12 cellular contexts compared by ENCODE assay signal in the genomic region with DNA sequence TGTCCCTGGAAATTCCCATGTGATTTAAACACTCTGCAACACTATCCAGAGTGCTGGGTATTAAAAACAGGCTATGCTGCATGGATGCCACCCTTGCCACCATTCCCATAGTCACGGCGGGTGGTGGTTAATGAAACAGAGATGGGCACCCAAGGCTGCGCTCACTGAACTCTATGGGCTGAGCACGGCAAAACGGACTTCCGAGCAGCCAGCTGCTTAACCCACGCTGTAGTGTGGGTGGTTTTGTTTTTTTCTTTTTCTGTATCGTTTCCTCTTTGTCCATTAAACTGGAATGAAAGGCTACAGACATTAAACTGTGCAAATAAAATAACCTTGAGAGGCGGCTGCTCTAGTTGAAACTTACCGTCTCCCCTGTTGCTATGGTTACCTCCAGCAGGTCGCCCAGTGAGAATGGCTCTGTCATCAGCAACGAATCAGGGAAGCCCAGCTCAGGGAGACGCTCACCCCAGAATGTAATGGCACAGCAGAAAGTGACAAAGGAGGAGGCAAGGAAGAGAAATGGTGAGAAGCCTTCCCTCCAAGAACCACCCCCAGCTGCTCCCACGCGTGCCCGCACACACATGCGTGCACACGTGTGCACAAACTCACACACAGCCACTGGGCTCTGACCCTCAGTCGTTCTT.
DNase-seq lines count a peak whose midpoint lies in the region; TF ChIP-seq lines count a peak whose summit lies in the region.
"Had no signal": no experiment of that assay in that cellular context is flagged by ENCODE, and none has a peak within 500 bp of the region (broad histone marks: within the 10 kb centered on the region; RNA-seq: fewer than 3 reads in every experiment).

No MANE protein-coding gene starts in this region.

- H3T11ph ChIP-seq in H9 (ENCODE audit: low read length) = no peak overlapping the region

- H3K27ac Mint-ChIP-seq in H9 (no peak overlapping the region), brain (peak overlapping the region in 3 of 5 experiments; percentile 29 to 90 (median 32)), endothelial cell (ENCODE audit: unreplicated experiment) (no peak overlapping the region)
- H3K27ac Mint-ChIP-seq: activated CD8-positive, alpha-beta T cell treated with anti-CD3 and anti-CD28 coated beads for 36 hours; T-helper 2 cell treated with Interferon-gamma antibody and Interleukin-4, amounts not matched to agents 5 μg/mL and 100 μg/mL, for 36 hours had no signal

- H3K79me2 ChIP-seq in H9 (ENCODE audit: insufficient read depth, low read length) = no peaks in the 10 kb centered on the region
- H3K79me2 ChIP-seq in GM23248 (ENCODE audit: insufficient read depth) = no peaks in the 10 kb centered on the region

- DNase-seq in H9 (peak; percentile 41), NCI-H2196 (lab: John Stamatoyannopoulos, UW; ENCODE audit: unreplicated experiment) (peak; percentile 66), occipital lobe (lab: John Stamatoyannopoulos, UW) (peak; percentile 72), NCI-H2171 treated with DMSO at 0.1 percent for 48 hours (lab: John Stamatoyannopoulos, UW) (no peak), endothelial cell (ENCODE audit: low spot score) (no peak), GM23248 (no peak)
- no peak for DNase-seq in activated CD4-positive, alpha-beta T cell treated with anti-CD3 and anti-CD28 coated beads for 48 hours
- DNase-seq: activated CD8-positive, alpha-beta T cell treated with anti-CD3 and anti-CD28 coated beads for 36 hours; MV-4-11 had no signal

- no peak overlapping the region for H2AFZ ChIP-seq in H9 (ENCODE audit: low read length)
- H2AFZ ChIP-seq in GM23248 = no peak overlapping the region

- H3K9ac ChIP-seq in H9 (ENCODE audit: extremely low read depth, insufficient read length, low read length) (no peak overlapping the region), GM23248 (no peak overlapping the region)

- no peak overlapping the region for H4K91ac ChIP-seq in H9 (ENCODE audit: insufficient read length, low read depth, low read length)

- H3K4me1 Mint-ChIP-seq in H9 (peaks cover 9 to 26% of the 10 kb centered on the region in 2 experiments), brain (peaks cover 36% of the 10 kb centered on the region), endothelial cell (ENCODE audit: unreplicated experiment) (no peaks in the 10 kb centered on the region)

- in situ Hi-C loops in GM23248 (cut with MboI) = no loop called here

- no peaks in the 10 kb centered on the region for H3K9me3 ChIP-seq in H9 (ENCODE audit: control insufficient read depth, low read depth, low read length)
- H3K9me3 ChIP-seq in GM23248 (ENCODE audit: low read depth) = no peaks in the 10 kb centered on the region

- H3K9me3 Mint-ChIP-seq in H9 (no peaks in the 10 kb centered on the region), brain (no peaks in the 10 kb centered on the region), endothelial cell (ENCODE audit: unreplicated experiment) (no peaks in the 10 kb centered on the region)
- H3K9me3 Mint-ChIP-seq: T-helper 2 cell treated with Interferon-gamma antibody and Interleukin-4, amounts not matched to agents 5 μg/mL and 100 μg/mL, for 36 hours had no signal

- no peak overlapping the region for H2BK12ac ChIP-seq in H9 (ENCODE audit: insufficient read length, low read depth, low read length)

- no peaks in the 10 kb centered on the region for H3K36me3 Mint-ChIP-seq in H9 (ENCODE audit: insufficient read depth in 1 of 3, low read depth in 3 of 3)
- peaks cover 17% of the 10 kb centered on the region for H3K36me3 Mint-ChIP-seq in brain
- no peaks in the 10 kb centered on the region for H3K36me3 Mint-ChIP-seq in endothelial cell (ENCODE audit: low read depth, unreplicated experiment)

- no peak overlapping the region for H2BK15ac ChIP-seq in H9 (ENCODE audit: low read depth, low read length)

- H4K20me1 ChIP-seq in H9 (ENCODE audit: control insufficient read depth, insufficient read depth, insufficient read length) = no peaks in the 10 kb centered on the region
- no peaks in the 10 kb centered on the region for H4K20me1 ChIP-seq in GM23248 (ENCODE audit: insufficient read depth)

- no peak overlapping the region for H4K5ac ChIP-seq in H9 (ENCODE audit: insufficient read length, low read depth, low read length)

- H2AK5ac ChIP-seq in H9 (ENCODE audit: insufficient read length, low read length) = no peak overlapping the region

- no peak overlapping the region for H2BK120ac ChIP-seq in H9 (ENCODE audit: low read depth, low read length, poor library complexity, severe bottlenecking)

- no CpG with 5 or more reads among the region's 19 CpGs for WGBS in H9 (ENCODE audit: extremely low coverage, insufficient read length, low lambda C conversion rate)
- WGBS in GM23248 (ENCODE audit: low coverage in 1 of 2, low lambda C conversion rate in 2 of 2, missing lambda C conversion rate in 2 of 2), 2 experiments = 74 to 76% methylated on average over 19 of the region's 19 CpGs

- no peak overlapping the region for H3K18ac ChIP-seq in H9 (ENCODE audit: insufficient read length, low read depth, low read length)

- H3K9me2 ChIP-seq in GM23248 (ENCODE audit: insufficient read depth) = no peaks in the 10 kb centered on the region

- H3K36me3 ChIP-seq in GM23248 (ENCODE audit: low read depth) = peaks cover 10% of the 10 kb centered on the region; the same call in 1 of the 2 replicates

- no peak overlapping the region for H3K27ac ChIP-seq in H9 (ENCODE audit: insufficient read length, low read depth, low read length)
- H3K27ac ChIP-seq in GM23248 = no peak overlapping the region
- H3K27ac ChIP-seq: C4-2B had no signal

- H3K4me1 ChIP-seq in H9 (ENCODE audit: insufficient read depth, low read length) (no peaks in the 10 kb centered on the region), GM23248 (ENCODE audit: insufficient read depth) (no peaks in the 10 kb centered on the region)

- no peaks in the 10 kb centered on the region for H3K23me2 ChIP-seq in H9 (ENCODE audit: insufficient read length, low read depth, low read length, poor library complexity, severe bottlenecking)

- no peak overlapping the region for H3K23ac ChIP-seq in H9 (ENCODE audit: insufficient read length, low read depth, low read length)

- no peak overlapping the region for H4K8ac ChIP-seq in H9 (replicated peaks; ENCODE audit: insufficient read length, low read depth, low read length)

- H3K4me2 ChIP-seq in H9 (ENCODE audit: insufficient read depth, insufficient read length, low read length) = no peak overlapping the region
- H3K4me2 ChIP-seq in GM23248 (ENCODE audit: unreplicated experiment) = no peak overlapping the region

- no peak overlapping the region for H3K4ac ChIP-seq in H9 (ENCODE audit: low read depth, low read length)

- no peak overlapping the region for H3K4me3 ChIP-seq in GM23248

- no peaks in the 10 kb centered on the region for H3K27me3 ChIP-seq in H9 (ENCODE audit: insufficient read depth, low read length)
- H3K27me3 ChIP-seq in GM23248 (replicated peaks; ENCODE audit: insufficient read depth) = no peaks in the 10 kb centered on the region

- H2BK5ac ChIP-seq in H9 (ENCODE audit: insufficient read length, low read length) = no peak overlapping the region

- H3K27me3 Mint-ChIP-seq in H9 (ENCODE audit: low read depth) (peaks cover 3% of the 10 kb centered on the region; the same call in 1 of the 2 replicates), brain (peaks cover 3% of the 10 kb centered on the region), endothelial cell (ENCODE audit: unreplicated experiment) (no peaks in the 10 kb centered on the region)

- no peak overlapping the region for H3K56ac ChIP-seq in H9 (ENCODE audit: insufficient read length, low read depth, low read length)

- no peak overlapping the region for H2BK20ac ChIP-seq in H9 (ENCODE audit: low read depth, low read length, poor library complexity, severe bottlenecking)

- H3K14ac ChIP-seq in H9 (ENCODE audit: insufficient read depth, low read length) = no peak overlapping the region

- H3K4me3 Mint-ChIP-seq in H9 (no peak overlapping the region), brain (peak overlapping the region in 2 of 5 experiments; percentile 33 to 50), endothelial cell (ENCODE audit: unreplicated experiment) (no peak overlapping the region)
- H3K4me3 Mint-ChIP-seq: activated CD8-positive, alpha-beta T cell treated with anti-CD3 and anti-CD28 coated beads for 36 hours; T-helper 2 cell treated with Interferon-gamma antibody and Interleukin-4, amounts not matched to agents 5 μg/mL and 100 μg/mL, for 36 hours had no signal

- H3F3A ChIP-seq in GM23248 (ENCODE audit: insufficient read depth) = no peaks in the 10 kb centered on the region

- TF ChIP-seq CTCF in H9 (conservative IDR thresholded peaks at IDR 0.05) (no peak), brain (conservative IDR thresholded peaks at IDR 0.05) (no peak), endothelial cell (IDR thresholded peaks at IDR 0.05; ENCODE audit: unreplicated experiment) (no peak)

- H3K79me1 ChIP-seq in H9 (ENCODE audit: insufficient read depth, low read depth, low read length, poor library complexity, severe bottlenecking) = no peaks in the 10 kb centered on the region

Comparison
In these comparisons a context has a peak if more than half of its experiments do, and no peak if none do; other contexts are left out.
1. DNase-seq: peak in H9 (single experiment), NCI-H2196 (single experiment) and occipital lobe (single experiment); none in NCI-H2171 treated with DMSO at 0.1 percent for 48 hours (single experiment), endothelial cell (single experiment), GM23248 (single experiment) and activated CD4-positive, alpha-beta T cell treated with anti-CD3 and anti-CD28 coated beads for 48 hours (single experiment).
2. H3K27ac Mint-ChIP-seq: peak in brain (3 of 5); none in H9 (0 of 3) and endothelial cell (single experiment).